8 cellular contexts compared by ENCODE assay signal in genomic region chr10:21497177-21497807, GRCh38. TPM values are rescaled to one million over a fixed set of nuclear protein-coding genes. Genes with fewer than 3 reads are reported as not detected.
DNase-seq lines count a peak whose midpoint lies in the region; ATAC-seq and TF ChIP-seq lines count a peak whose summit lies in the region.

No MANE protein-coding gene starts in this region.

- H3K4me1 ChIP-seq in iPS DF 6.9 (ENCODE audit: control insufficient read depth, insufficient read depth, low read length) (peaks cover 10% of the 10 kb centered on the region), rectal smooth muscle tissue (ENCODE audit: control insufficient read depth, insufficient read depth, low read length) (peaks cover 2% of the 10 kb centered on the region)

- no CpG with 5 or more reads among the region's 37 CpGs for WGBS in iPS DF 6.9 (ENCODE audit: insufficient coverage, insufficient read length)

- DNase-seq in DMS 273 (lab: John Stamatoyannopoulos, UW; ENCODE audit: unreplicated experiment), result peak; percentile 93
- DNase-seq in HS-27A (ENCODE audit: low read depth), result peak; percentile 55
- peak; percentile 48 for DNase-seq in brain microvascular endothelial cell
- no peak for DNase-seq in iPS DF 6.9 (ENCODE audit: low read depth, low spot score)
- DNase-seq in NCI-H187 treated with DMSO at 0.1 percent for 48 hours (lab: John Stamatoyannopoulos, UW), result no peak

- H3K27me3 ChIP-seq in brain microvascular endothelial cell (replicated peaks) (no peaks in the 10 kb centered on the region), iPS DF 6.9 (ENCODE audit: control insufficient read depth, insufficient read depth, low read length) (peaks cover 10% of the 10 kb centered on the region; the same call in 1 of the 2 replicates), rectal smooth muscle tissue (ENCODE audit: control insufficient read depth, insufficient read depth, low read length) (peaks cover 2% of the 10 kb centered on the region)

- no peak overlapping the region for H3K9ac ChIP-seq in rectal smooth muscle tissue (ENCODE audit: low read length)

- H3K4me3 ChIP-seq in brain microvascular endothelial cell (ENCODE audit: low read depth, low read length) (peak overlapping the region; percentile 76), iPS DF 6.9 (ENCODE audit: low read length) (peak overlapping the region; percentile 68), rectal smooth muscle tissue (ENCODE audit: low read length) (peak overlapping the region; percentile 87)

- in situ Hi-C loops in brain microvascular endothelial cell (cut with HindIII; ENCODE audit: low pct_ligation_motif_present, low sequenced_read_pairs), result no loop called here

- no peaks in the 10 kb centered on the region for H3K9me3 ChIP-seq in iPS DF 6.9 (ENCODE audit: control insufficient read depth, insufficient read depth, low read length)

- no peak for TF ChIP-seq CTCF in brain microvascular endothelial cell (IDR thresholded peaks at IDR 0.05; ENCODE audit: low read depth, low read length, missing control alignments)

- H3K27ac ChIP-seq in brain microvascular endothelial cell (no peak overlapping the region), iPS DF 6.9 (ENCODE audit: low read length) (no peak overlapping the region), rectal smooth muscle tissue (ENCODE audit: low read depth, low read length) (no peak overlapping the region)

- no peak for ATAC-seq in GM18867 (IDR thresholded peaks at IDR 0.05; ENCODE audit: unreplicated experiment)

- H3K36me3 ChIP-seq in brain microvascular endothelial cell (replicated peaks) (no peaks in the 10 kb centered on the region), iPS DF 6.9 (ENCODE audit: control insufficient read depth, insufficient read depth, low read length) (no peaks in the 10 kb centered on the region), rectal smooth muscle tissue (ENCODE audit: control insufficient read depth, insufficient read depth, low read length) (no peaks in the 10 kb centered on the region)

TF ChIP-seq in PFSK-1, 5 proteins besides CTCF, POLR2A, EP300 and RAD21:
- TF ChIP-seq POLR2AphosphoS5 (IDR thresholded peaks at IDR 0.05; ENCODE audit: low read depth, low read length) (peak; percentile 75; the same call in 1 of the 2 replicates), TAF1 (IDR thresholded peaks at IDR 0.05; ENCODE audit: borderline replicate concordance, insufficient read depth, low read length) (0 out of 2 replicates have a peak, but pooled peaks have one; percentile 38), FOXP2 (optimal IDR thresholded peaks at IDR 0.05; ENCODE audit: borderline replicate concordance, extremely low read depth, extremely low read length, insufficient read depth) (no peak), SIN3A (IDR thresholded peaks at IDR 0.05; ENCODE audit: borderline replicate concordance, insufficient read depth, low read length) (peak; percentile 75; the same call in 1 of the 2 replicates), REST (IDR thresholded peaks at IDR 0.05; ENCODE audit: insufficient read depth in 1 of 2, low read depth in 2 of 2, low read length in 2 of 2) (no peak)

RNA-seq across cellular contexts. Expression of gene SKIDA1, which starts 28.2 kb away (rescaled TPM):
- polyA plus RNA-seq in PFSK-1 (2012; ENCODE audit: insufficient read length, low read depth), result 1.8 TPM

RNA-seq across cellular contexts. Expression of gene MLLT10, which starts 36.7 kb away (rescaled TPM):
- 61.1 TPM for polyA plus RNA-seq in PFSK-1 (2012; ENCODE audit: insufficient read length, low read depth)

Comparison
In these comparisons a context has a peak if more than half of its experiments do, and no peak if none do; other contexts are left out.
1. DNase-seq: peak in DMS 273 (single experiment), HS-27A (single experiment) and brain microvascular endothelial cell (single experiment); none in iPS DF 6.9 (single experiment) and NCI-H187 treated with DMSO at 0.1 percent for 48 hours (single experiment).
2. Peak in every context shown above with its lines, with median percentiles within 50 percentile points of each other: H3K4me3 ChIP-seq.